Comparison of ENCODE assay signal across 31 cellular contexts in genomic region chr2:109120166-109120565, GRCh38. TPM values are rescaled to one million over a fixed set of nuclear protein-coding genes. Genes with fewer than 3 reads are reported as not detected.
"Had no signal": no experiment of that assay in that cellular context is flagged by ENCODE, and none has a peak within 500 bp of the region (broad histone marks: within the 10 kb centered on the region; RNA-seq: fewer than 3 reads in every experiment).

No MANE protein-coding gene starts in this region.

- H3K27ac ChIP-seq: adrenal gland, body of pancreas, breast epithelium, SJCRH30, SK-N-MC had no signal

- H3K4me3 ChIP-seq: adrenal gland, body of pancreas, breast epithelium, SJCRH30, SK-N-MC had no signal

- DNase-seq: activated CD4-positive, alpha-beta T cell treated with anti-CD3 and anti-CD28 coated beads, Interleukin-2, amount 10 ng/mL, durations not matched to agents 24 days and 14 days; activated CD4-positive, alpha-beta T cell treated with anti-CD3 and anti-CD28 coated beads, Interleukin-2, amount 50 U/mL, for 4 hours; activated gamma-delta T cell treated with Interleukin-2 at 50 U/mL for 16 hours; activated naive CD4-positive, alpha-beta T cell treated with anti-CD3 and anti-CD28 coated beads for 36 hours; activated T-cell treated with anti-CD3 and anti-CD28 coated beads for 4 hours; activated T-cell treated with anti-CD3 and anti-CD28 coated beads, Interleukin-2, amount 50 U/mL, for 4 hours; body of pancreas; caudate nucleus; cerebellar nuclear complex; KG1; MM.1S; MV-4-11; NCI-H1092; NCI-H146; NCI-H187; NCI-H2029 treated with DMSO at 0.1 percent for 48 hours; NCI-H2107; NCI-H2171; NCI-H510A; NCI-H526; NCI-H748 treated with DMSO at 0.1 percent for 48 hours; NK-92 treated with Interleukin-12 subunit alpha and Interleukin-12 subunit beta, amount 100 ng/mL, for 24 hours; SHP77; SJCRH30; T1000 had no signal

- H3K36me3 ChIP-seq: adrenal gland, breast epithelium, SJCRH30 had no signal

- H3K9me3 ChIP-seq: adrenal gland, body of pancreas, breast epithelium, SJCRH30 had no signal

- ATAC-seq: activated naive CD4-positive, alpha-beta T cell treated with anti-CD3 and anti-CD28 coated beads, Interleukin-2, amount 50 U/mL, for 72 hours; activated T-cell treated with anti-CD3 and anti-CD28 coated beads, Interleukin-2, amount 50 U/mL, for 4 hours; body of pancreas; Panc1 had no signal

- H3K27me3 ChIP-seq: adrenal gland, body of pancreas, SJCRH30 had no signal

- H3K4me1 ChIP-seq: adrenal gland, body of pancreas, breast epithelium had no signal

RNA-seq across cellular contexts. Expression of gene SH3RF3, which starts 8.8 kb away (rescaled TPM):
- total RNA-seq: OCI-LY7 had no signal
